13 cellular contexts compared by ENCODE assay signal in genomic region chr15:28515208-28515607, GRCh38. TPM values are rescaled to one million over a fixed set of nuclear protein-coding genes. Genes with fewer than 3 reads are reported as not detected.
"Had no signal": no experiment of that assay in that cellular context is flagged by ENCODE, and none has a peak within 500 bp of the region (broad histone marks: within the 10 kb centered on the region; RNA-seq: fewer than 3 reads in every experiment).

No MANE protein-coding gene starts in this region.

RNA-seq across cellular contexts. Expression of gene GOLGA8G, which starts 17.6 kb away (rescaled TPM):
- total RNA-seq: activated B cell treated with CpG ODN at 0.5 μM for 24 hours; activated CD4-positive, alpha-beta memory T cell treated with anti-CD3 and anti-CD28 coated beads for 36 hours; activated CD4-positive, alpha-beta memory T cell treated with anti-CD3 and anti-CD28 coated beads, Interleukin-2, amount 10 ng/mL, durations not matched to agents 7 days and 5 days; activated CD4-positive, alpha-beta T cell treated with anti-CD3 and anti-CD28 coated beads for 36 hours; activated CD4-positive, alpha-beta T cell treated with anti-CD3 and anti-CD28 coated beads, Interleukin-2, amount 10 ng/mL, durations not matched to agents 24 days and 14 days; activated CD4-positive, alpha-beta T cell treated with anti-CD3 and anti-CD28 coated beads, Interleukin-2, amount 10 ng/mL, durations not matched to agents 7 days and 5 days; activated CD8-positive, alpha-beta memory T cell treated with anti-CD3 and anti-CD28 coated beads for 36 hours; activated CD8-positive, alpha-beta memory T cell treated with anti-CD3 and anti-CD28 coated beads, Interleukin-2, amount 10 ng/mL, durations not matched to agents 7 days and 5 days; activated CD8-positive, alpha-beta T cell treated with anti-CD3 and anti-CD28 coated beads for 36 hours; activated CD8-positive, alpha-beta T cell treated with anti-CD3 and anti-CD28 coated beads, Interleukin-2, amount 10 ng/mL, durations not matched to agents 7 days and 5 days; T-helper 17 cell; WTC11 had no signal

RNA-seq across cellular contexts. Expression of gene GOLGA6L25, which starts 38.2 kb away (rescaled TPM):
- total RNA-seq: activated B cell treated with CpG ODN at 0.5 μM for 24 hours; activated CD4-positive, alpha-beta memory T cell treated with anti-CD3 and anti-CD28 coated beads for 36 hours; activated CD4-positive, alpha-beta memory T cell treated with anti-CD3 and anti-CD28 coated beads, Interleukin-2, amount 10 ng/mL, durations not matched to agents 7 days and 5 days; activated CD4-positive, alpha-beta T cell treated with anti-CD3 and anti-CD28 coated beads for 36 hours; activated CD4-positive, alpha-beta T cell treated with anti-CD3 and anti-CD28 coated beads, Interleukin-2, amount 10 ng/mL, durations not matched to agents 24 days and 14 days; activated CD4-positive, alpha-beta T cell treated with anti-CD3 and anti-CD28 coated beads, Interleukin-2, amount 10 ng/mL, durations not matched to agents 7 days and 5 days; activated CD8-positive, alpha-beta memory T cell treated with anti-CD3 and anti-CD28 coated beads for 36 hours; activated CD8-positive, alpha-beta memory T cell treated with anti-CD3 and anti-CD28 coated beads, Interleukin-2, amount 10 ng/mL, durations not matched to agents 7 days and 5 days; activated CD8-positive, alpha-beta T cell treated with anti-CD3 and anti-CD28 coated beads for 36 hours; activated CD8-positive, alpha-beta T cell treated with anti-CD3 and anti-CD28 coated beads, Interleukin-2, amount 10 ng/mL, durations not matched to agents 7 days and 5 days; T-helper 17 cell; T-helper 2 cell treated with Interferon-gamma antibody and Interleukin-4, amounts not matched to agents 100 ng/mL and 5 ng/mL, for 36 hours; WTC11 had no signal
